ENCODE assay signal across 1 cellular context in the genomic region with DNA sequence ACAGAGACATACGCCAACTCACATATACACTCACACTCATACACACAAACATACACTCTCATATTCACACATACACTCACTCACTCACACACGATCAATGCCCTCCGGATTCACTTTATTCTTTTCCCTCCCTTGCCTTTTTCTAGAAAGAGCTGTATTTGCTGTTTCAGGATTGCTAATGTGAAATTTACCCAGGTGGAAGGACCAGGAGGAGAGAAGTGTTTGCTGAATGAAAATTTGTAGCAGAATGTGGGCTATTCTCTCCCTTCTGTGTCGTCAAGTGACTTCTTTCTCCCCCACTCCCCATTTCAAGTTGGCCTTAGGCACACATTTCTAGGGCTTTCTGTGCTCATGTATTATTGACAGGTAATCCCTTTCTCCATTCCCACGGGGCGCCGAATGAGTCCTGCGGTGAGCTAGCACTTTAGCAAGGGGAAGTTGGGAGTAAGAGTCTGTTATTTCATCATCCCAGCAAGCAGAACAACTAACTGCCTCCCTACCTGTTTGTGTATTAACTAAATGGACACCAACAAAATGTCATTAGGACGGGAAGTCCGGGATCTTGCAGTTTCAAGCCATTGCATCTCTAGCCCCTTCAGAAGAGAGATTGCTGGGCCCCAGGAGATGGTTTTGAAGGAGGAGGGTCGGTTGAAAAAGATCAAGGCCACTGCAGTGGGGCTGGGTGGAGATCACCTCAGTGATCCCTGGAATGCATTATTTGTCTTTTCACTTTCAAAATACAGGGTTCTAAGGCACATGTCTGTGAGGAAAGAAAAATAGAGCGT.
TF ChIP-seq lines count a peak whose summit lies in the region.

No MANE protein-coding gene starts in this region.

TF ChIP-seq in K562, 482 proteins besides CTCF, POLR2A, EP300 and RAD21 (continued from another document and continues in another):
- TF ChIP-seq BRD9 (IDR thresholded peaks at IDR 0.05; ENCODE audit: low read depth, partially characterized antibody) (no peak), SAP30 (IDR thresholded peaks at IDR 0.05; ENCODE audit: borderline replicate concordance, insufficient read depth, low read depth, low read length, poor library complexity, severe bottlenecking) (no peak), NFE2L1 (tag; IDR thresholded peaks at IDR 0.05; ENCODE audit: borderline replicate concordance, low read depth) (no peak), ATF7 (IDR thresholded peaks at IDR 0.05) (peak; percentile 53; the same call in 1 of the 2 replicates), HDAC2 (IDR thresholded peaks at IDR 0.05) (no peak), FOSL1 (tag; conservative IDR thresholded peaks at IDR 0.05) (no peak), TCF7L2 (IDR thresholded peaks at IDR 0.05; ENCODE audit: low read depth, low read length) (no peak), ZNF354B (CRISPR knock-in tag; IDR thresholded peaks at IDR 0.05) (0 out of 2 replicates have a peak, but pooled peaks have one; percentile 16), TARDBP (IDR thresholded peaks at IDR 0.05) (no peak), RUNX1 (IDR thresholded peaks at IDR 0.05; ENCODE audit: low read depth) (no peak), SLC30A9 (CRISPR knock-in tag; IDR thresholded peaks at IDR 0.05) (no peak), FOXJ2 (tag; IDR thresholded peaks at IDR 0.05) (no peak), TEAD4 (IDR thresholded peaks at IDR 0.05; ENCODE audit: low read length) (no peak; the same call in 1 of the 2 replicates), TEAD4 (CRISPR knock-in tag; IDR thresholded peaks at IDR 0.05; ENCODE audit: borderline replicate concordance) (no peak), NFATC3 (IDR thresholded peaks at IDR 0.05) (no peak), ZNF134 (CRISPR knock-in tag; conservative IDR thresholded peaks at IDR 0.05) (no peak), ELF2 (CRISPR knock-in tag; IDR thresholded peaks at IDR 0.05) (no peak), CEBPG (CRISPR knock-in tag; IDR thresholded peaks at IDR 0.05) (peak; percentile 85), CEBPG (tag; conservative IDR thresholded peaks at IDR 0.05 in 1 of 2, IDR thresholded peaks at IDR 0.05 in 1 of 2) (peak; percentile 65 to 88), SMARCA4 (IDR thresholded peaks at IDR 0.05) (peak; percentile 14; the same call in 1 of the 2 replicates), FIP1L1 (IDR thresholded peaks at IDR 0.05; ENCODE audit: low read depth, low read length, poor library complexity, severe bottlenecking) (no peak), PURB (CRISPR knock-in tag; IDR thresholded peaks at IDR 0.05; ENCODE audit: low read depth) (no peak), CREM (IDR thresholded peaks at IDR 0.05; ENCODE audit: low read depth) (no peak), LEF1 (IDR thresholded peaks at IDR 0.05) (no peak), ARID1B (IDR thresholded peaks at IDR 0.05) (no peak; the same call in 1 of the 2 replicates), ZBTB1 (CRISPR knock-in tag; IDR thresholded peaks at IDR 0.05; ENCODE audit: borderline replicate concordance, low read depth) (no peak), XRCC3 (IDR thresholded peaks at IDR 0.05) (no peak), NFRKB (IDR thresholded peaks at IDR 0.05; ENCODE audit: low read depth) (peak; percentile 24; the same call in 1 of the 2 replicates), CHCHD3 (CRISPR knock-in tag; IDR thresholded peaks at IDR 0.05) (no peak), MTF1 (CRISPR knock-in tag; IDR thresholded peaks at IDR 0.05; ENCODE audit: borderline replicate concordance) (no peak), FOS (IDR thresholded peaks at IDR 0.05; ENCODE audit: extremely low read depth, insufficient read length) (no peak), ZNF586 (CRISPR knock-in tag; conservative IDR thresholded peaks at IDR 0.05) (no peak), C11orf30 (IDR thresholded peaks at IDR 0.05; ENCODE audit: low read depth) (peak; percentile 49; the same call in 1 of the 2 replicates), E2F3 (CRISPR knock-in tag; IDR thresholded peaks at IDR 0.05) (no peak), ARID2 (IDR thresholded peaks at IDR 0.05) (no peak), ZEB2 (IDR thresholded peaks at IDR 0.05) (peak; percentile 47; the same call in 1 of the 2 replicates), TAF1 (IDR thresholded peaks at IDR 0.05; ENCODE audit: control insufficient read depth, extremely low read depth, insufficient read depth, low read length, severe bottlenecking) (no peak), PHTF2 (CRISPR knock-in tag; IDR thresholded peaks at IDR 0.05) (no peak), GATAD2A (IDR thresholded peaks at IDR 0.05) (no peak), ZNF239 (CRISPR knock-in tag; IDR thresholded peaks at IDR 0.05) (0 out of 2 replicates have a peak, but pooled peaks have one; percentile 57), NUFIP1 (IDR thresholded peaks at IDR 0.05; ENCODE audit: partially characterized antibody) (no peak), DMBX1 (CRISPR knock-in tag; IDR thresholded peaks at IDR 0.05; ENCODE audit: borderline replicate concordance) (no peak)
- TF ChIP-seq, protein P1, sequence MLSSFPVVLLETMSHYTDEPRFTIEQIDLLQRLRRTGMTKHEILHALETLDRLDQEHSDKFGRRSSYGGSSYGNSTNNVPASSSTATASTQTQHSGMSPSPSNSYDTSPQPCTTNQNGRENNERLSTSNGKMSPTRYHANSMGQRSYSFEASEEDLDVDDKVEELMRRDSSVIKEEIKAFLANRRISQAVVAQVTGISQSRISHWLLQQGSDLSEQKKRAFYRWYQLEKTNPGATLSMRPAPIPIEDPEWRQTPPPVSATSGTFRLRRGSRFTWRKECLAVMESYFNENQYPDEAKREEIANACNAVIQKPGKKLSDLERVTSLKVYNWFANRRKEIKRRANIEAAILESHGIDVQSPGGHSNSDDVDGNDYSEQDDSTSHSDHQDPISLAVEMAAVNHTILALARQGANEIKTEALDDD (IDR thresholded peaks at IDR 0.05) = peak; percentile 83; the same call in 1 of the 2 replicates
- TF ChIP-seq, protein P2, sequence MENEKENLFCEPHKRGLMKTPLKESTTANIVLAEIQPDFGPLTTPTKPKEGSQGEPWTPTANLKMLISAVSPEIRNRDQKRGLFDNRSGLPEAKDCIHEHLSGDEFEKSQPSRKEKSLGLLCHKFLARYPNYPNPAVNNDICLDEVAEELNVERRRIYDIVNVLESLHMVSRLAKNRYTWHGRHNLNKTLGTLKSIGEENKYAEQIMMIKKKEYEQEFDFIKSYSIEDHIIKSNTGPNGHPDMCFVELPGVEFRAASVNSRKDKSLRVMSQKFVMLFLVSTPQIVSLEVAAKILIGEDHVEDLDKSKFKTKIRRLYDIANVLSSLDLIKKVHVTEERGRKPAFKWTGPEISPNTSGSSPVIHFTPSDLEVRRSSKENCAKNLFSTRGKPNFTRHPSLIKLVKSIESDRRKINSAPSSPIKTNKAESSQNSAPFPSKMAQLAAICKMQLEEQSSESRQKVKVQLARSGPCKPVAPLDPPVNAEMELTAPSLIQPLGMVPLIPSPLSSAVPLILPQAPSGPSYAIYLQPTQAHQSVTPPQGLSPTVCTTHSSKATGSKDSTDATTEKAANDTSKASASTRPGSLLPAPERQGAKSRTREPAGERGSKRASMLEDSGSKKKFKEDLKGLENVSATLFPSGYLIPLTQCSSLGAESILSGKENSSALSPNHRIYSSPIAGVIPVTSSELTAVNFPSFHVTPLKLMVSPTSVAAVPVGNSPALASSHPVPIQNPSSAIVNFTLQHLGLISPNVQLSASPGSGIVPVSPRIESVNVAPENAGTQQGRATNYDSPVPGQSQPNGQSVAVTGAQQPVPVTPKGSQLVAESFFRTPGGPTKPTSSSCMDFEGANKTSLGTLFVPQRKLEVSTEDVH (IDR thresholded peaks at IDR 0.05; ENCODE audit: low read depth, partially characterized antibody) = no peak
- TF ChIP-seq, protein P3, sequence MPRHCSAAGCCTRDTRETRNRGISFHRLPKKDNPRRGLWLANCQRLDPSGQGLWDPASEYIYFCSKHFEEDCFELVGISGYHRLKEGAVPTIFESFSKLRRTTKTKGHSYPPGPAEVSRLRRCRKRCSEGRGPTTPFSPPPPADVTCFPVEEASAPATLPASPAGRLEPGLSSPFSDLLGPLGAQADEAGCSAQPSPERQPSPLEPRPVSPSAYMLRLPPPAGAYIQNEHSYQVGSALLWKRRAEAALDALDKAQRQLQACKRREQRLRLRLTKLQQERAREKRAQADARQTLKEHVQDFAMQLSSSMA (CRISPR knock-in tag; IDR thresholded peaks at IDR 0.05) = no peak
- TF ChIP-seq, protein P4, sequence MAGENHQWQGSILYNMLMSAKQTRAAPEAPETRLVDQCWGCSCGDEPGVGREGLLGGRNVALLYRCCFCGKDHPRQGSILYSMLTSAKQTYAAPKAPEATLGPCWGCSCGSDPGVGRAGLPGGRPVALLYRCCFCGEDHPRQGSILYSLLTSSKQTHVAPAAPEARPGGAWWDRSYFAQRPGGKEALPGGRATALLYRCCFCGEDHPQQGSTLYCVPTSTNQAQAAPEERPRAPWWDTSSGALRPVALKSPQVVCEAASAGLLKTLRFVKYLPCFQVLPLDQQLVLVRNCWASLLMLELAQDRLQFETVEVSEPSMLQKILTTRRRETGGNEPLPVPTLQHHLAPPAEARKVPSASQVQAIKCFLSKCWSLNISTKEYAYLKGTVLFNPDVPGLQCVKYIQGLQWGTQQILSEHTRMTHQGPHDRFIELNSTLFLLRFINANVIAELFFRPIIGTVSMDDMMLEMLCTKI (IDR thresholded peaks at IDR 0.05; ENCODE audit: partially characterized antibody) = no peak
- TF ChIP-seq, protein P5, sequence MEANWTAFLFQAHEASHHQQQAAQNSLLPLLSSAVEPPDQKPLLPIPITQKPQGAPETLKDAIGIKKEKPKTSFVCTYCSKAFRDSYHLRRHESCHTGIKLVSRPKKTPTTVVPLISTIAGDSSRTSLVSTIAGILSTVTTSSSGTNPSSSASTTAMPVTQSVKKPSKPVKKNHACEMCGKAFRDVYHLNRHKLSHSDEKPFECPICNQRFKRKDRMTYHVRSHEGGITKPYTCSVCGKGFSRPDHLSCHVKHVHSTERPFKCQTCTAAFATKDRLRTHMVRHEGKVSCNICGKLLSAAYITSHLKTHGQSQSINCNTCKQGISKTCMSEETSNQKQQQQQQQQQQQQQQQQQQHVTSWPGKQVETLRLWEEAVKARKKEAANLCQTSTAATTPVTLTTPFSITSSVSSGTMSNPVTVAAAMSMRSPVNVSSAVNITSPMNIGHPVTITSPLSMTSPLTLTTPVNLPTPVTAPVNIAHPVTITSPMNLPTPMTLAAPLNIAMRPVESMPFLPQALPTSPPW (CRISPR knock-in tag; IDR thresholded peaks at IDR 0.05) = no peak
- TF ChIP-seq, protein P6, sequence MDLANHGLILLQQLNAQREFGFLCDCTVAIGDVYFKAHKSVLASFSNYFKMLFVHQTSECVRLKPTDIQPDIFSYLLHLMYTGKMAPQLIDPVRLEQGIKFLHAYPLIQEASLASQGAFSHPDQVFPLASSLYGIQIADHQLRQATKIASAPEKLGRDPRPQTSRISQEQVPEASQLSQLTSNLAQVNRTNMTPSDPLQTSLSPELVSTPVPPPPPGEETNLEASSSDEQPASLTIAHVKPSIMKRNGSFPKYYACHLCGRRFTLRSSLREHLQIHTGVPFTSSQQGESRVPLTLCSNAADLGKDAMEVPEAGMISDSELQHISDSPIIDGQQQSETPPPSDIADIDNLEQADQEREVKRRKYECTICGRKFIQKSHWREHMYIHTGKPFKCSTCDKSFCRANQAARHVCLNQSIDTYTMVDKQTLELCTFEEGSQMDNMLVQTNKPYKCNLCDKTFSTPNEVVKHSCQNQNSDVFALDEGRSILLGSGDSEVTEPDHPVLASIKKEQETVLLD (IDR thresholded peaks at IDR 0.05) = no peak
- TF ChIP-seq, protein P7, sequence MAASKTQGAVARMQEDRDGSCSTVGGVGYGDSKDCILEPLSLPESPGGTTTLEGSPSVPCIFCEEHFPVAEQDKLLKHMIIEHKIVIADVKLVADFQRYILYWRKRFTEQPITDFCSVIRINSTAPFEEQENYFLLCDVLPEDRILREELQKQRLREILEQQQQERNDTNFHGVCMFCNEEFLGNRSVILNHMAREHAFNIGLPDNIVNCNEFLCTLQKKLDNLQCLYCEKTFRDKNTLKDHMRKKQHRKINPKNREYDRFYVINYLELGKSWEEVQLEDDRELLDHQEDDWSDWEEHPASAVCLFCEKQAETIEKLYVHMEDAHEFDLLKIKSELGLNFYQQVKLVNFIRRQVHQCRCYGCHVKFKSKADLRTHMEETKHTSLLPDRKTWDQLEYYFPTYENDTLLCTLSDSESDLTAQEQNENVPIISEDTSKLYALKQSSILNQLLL (CRISPR knock-in tag; IDR thresholded peaks at IDR 0.05; ENCODE audit: borderline replicate concordance) = no peak
- TF ChIP-seq, protein P8, sequence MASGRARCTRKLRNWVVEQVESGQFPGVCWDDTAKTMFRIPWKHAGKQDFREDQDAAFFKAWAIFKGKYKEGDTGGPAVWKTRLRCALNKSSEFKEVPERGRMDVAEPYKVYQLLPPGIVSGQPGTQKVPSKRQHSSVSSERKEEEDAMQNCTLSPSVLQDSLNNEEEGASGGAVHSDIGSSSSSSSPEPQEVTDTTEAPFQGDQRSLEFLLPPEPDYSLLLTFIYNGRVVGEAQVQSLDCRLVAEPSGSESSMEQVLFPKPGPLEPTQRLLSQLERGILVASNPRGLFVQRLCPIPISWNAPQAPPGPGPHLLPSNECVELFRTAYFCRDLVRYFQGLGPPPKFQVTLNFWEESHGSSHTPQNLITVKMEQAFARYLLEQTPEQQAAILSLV (tag; IDR thresholded peaks at IDR 0.05) = no peak
- TF ChIP-seq, protein P9, sequence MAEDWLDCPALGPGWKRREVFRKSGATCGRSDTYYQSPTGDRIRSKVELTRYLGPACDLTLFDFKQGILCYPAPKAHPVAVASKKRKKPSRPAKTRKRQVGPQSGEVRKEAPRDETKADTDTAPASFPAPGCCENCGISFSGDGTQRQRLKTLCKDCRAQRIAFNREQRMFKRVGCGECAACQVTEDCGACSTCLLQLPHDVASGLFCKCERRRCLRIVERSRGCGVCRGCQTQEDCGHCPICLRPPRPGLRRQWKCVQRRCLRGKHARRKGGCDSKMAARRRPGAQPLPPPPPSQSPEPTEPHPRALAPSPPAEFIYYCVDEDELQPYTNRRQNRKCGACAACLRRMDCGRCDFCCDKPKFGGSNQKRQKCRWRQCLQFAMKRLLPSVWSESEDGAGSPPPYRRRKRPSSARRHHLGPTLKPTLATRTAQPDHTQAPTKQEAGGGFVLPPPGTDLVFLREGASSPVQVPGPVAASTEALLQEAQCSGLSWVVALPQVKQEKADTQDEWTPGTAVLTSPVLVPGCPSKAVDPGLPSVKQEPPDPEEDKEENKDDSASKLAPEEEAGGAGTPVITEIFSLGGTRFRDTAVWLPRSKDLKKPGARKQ (CRISPR knock-in tag; IDR thresholded peaks at IDR 0.05) = no peak
- TF ChIP-seq, protein P10, sequence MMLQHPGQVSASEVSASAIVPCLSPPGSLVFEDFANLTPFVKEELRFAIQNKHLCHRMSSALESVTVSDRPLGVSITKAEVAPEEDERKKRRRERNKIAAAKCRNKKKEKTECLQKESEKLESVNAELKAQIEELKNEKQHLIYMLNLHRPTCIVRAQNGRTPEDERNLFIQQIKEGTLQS (IDR thresholded peaks at IDR 0.05) = peak; percentile 87
- TF ChIP-seq, protein P10 (CRISPR knock-in tag; conservative IDR thresholded peaks at IDR 0.05) = no peak
- TF ChIP-seq, protein P11, sequence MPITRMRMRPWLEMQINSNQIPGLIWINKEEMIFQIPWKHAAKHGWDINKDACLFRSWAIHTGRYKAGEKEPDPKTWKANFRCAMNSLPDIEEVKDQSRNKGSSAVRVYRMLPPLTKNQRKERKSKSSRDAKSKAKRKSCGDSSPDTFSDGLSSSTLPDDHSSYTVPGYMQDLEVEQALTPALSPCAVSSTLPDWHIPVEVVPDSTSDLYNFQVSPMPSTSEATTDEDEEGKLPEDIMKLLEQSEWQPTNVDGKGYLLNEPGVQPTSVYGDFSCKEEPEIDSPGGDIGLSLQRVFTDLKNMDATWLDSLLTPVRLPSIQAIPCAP (CRISPR knock-in tag; IDR thresholded peaks at IDR 0.05; ENCODE audit: borderline replicate concordance) = no peak
